9 cellular contexts compared by ENCODE assay signal in the genomic region with DNA sequence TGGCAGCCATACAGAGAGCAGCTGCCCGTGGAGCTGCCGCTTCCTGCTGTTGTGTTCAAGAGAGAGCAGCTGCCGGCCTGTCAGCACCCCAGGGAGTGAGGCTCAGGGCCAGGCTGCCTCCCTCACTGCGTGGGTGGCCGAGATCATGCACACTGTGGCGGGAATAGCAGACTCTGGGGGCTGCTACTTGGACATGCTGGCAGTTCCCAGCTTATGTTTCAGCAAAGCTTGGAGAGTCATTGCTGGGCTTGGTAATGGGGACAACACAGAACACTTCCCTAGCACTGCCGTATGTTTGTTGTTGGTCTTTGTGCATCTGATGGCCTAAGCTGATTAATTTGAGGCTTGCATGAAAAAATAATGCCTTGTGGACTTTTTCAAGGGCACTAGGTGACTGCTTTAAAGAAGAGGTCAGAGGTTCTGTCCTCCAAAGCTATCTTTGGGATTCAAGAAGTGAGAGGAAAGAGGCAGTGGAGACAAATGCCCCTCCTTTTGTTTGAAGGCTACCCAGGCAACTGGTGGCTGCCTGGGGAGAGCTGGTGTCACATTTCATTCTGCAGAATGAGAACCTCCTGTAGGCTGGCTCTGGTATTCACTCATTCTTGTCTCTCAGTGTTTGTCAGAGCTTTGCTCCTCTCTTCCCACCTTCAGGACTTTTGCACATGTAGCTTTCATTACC. TPM values are rescaled to one million over a fixed set of nuclear protein-coding genes. Genes with fewer than 3 reads are reported as not detected.
A peak's percentile ranks its signal among the peaks of the same experiment; 100 is the strongest.
DNase-seq lines count a peak whose midpoint lies in the region; ATAC-seq and TF ChIP-seq lines count a peak whose summit lies in the region.
"Had no signal": no experiment of that assay in that cellular context is flagged by ENCODE, and none has a peak within 500 bp of the region (broad histone marks: within the 10 kb centered on the region; RNA-seq: fewer than 3 reads in every experiment).

No MANE protein-coding gene starts in this region.

- POLR2A ChIA-PET in PC-3 (lab: Charles Lee; ENCODE audit: unreplicated experiment) = no interaction called here

- H3K9me3 Mint-ChIP-seq in stimulated activated memory B cell treated with anti-CD40 and anti-IgM and Interleukin-4, amounts not matched to agents 10 μg/mL and 1 μg/mL and 100 μg/mL, for 72 hours = no peaks in the 10 kb centered on the region
- H3K9me3 Mint-ChIP-seq: naive B cell had no signal

- H3K4me2 ChIP-seq in PC-3 (ENCODE audit: low read length) (no peak overlapping the region), osteoblast (ENCODE audit: insufficient read depth, low read length) (peak overlapping the region; percentile 76)

- no peak overlapping the region for H3K4me3 Mint-ChIP-seq in stimulated activated memory B cell treated with anti-CD40 and anti-IgM and Interleukin-4, amounts not matched to agents 10 μg/mL and 1 μg/mL and 100 μg/mL, for 72 hours
- H3K4me3 Mint-ChIP-seq: naive B cell had no signal

- no peaks in the 10 kb centered on the region for H3K27me3 Mint-ChIP-seq in stimulated activated memory B cell treated with anti-CD40 and anti-IgM and Interleukin-4, amounts not matched to agents 10 μg/mL and 1 μg/mL and 100 μg/mL, for 72 hours

- no peaks in the 10 kb centered on the region for H3K9me3 ChIP-seq in HUES48 (ENCODE audit: control insufficient read depth, insufficient read depth, low read length)
- no peaks in the 10 kb centered on the region for H3K9me3 ChIP-seq in PC-3 (ENCODE audit: low read length)
- H3K9me3 ChIP-seq in osteoblast (ENCODE audit: low read depth, low read length) = no peaks in the 10 kb centered on the region

- TF ChIP-seq CTCF in PC-3 (conservative IDR thresholded peaks at IDR 0.05; ENCODE audit: low read depth, low read length) = no peak
- TF ChIP-seq CTCF in osteoblast (IDR thresholded peaks at IDR 0.05; ENCODE audit: extremely low read depth, low read depth, low read length) = peak; percentile 18

- CTCF ChIA-PET in PC-3 (lab: Charles Lee) = no interaction called here

- H3K79me2 ChIP-seq in PC-3 (ENCODE audit: low read length) (no peaks in the 10 kb centered on the region), osteoblast (ENCODE audit: insufficient read depth, low read length) (no peaks in the 10 kb centered on the region)

- H3K9ac ChIP-seq in HUES48 (ENCODE audit: low read depth, low read length) = no peak overlapping the region
- H3K9ac ChIP-seq in PC-3 (ENCODE audit: low read length) = no peak overlapping the region

- no peaks in the 10 kb centered on the region for H3K4me1 Mint-ChIP-seq in stimulated activated memory B cell treated with anti-CD40 and anti-IgM and Interleukin-4, amounts not matched to agents 10 μg/mL and 1 μg/mL and 100 μg/mL, for 72 hours
- H3K4me1 Mint-ChIP-seq: naive B cell had no signal

- H3K36me3 ChIP-seq in HUES48 (ENCODE audit: control insufficient read depth, insufficient read depth, low read length) (no peaks in the 10 kb centered on the region), PC-3 (ENCODE audit: low read depth, low read length) (no peaks in the 10 kb centered on the region), osteoblast (ENCODE audit: insufficient read depth, low read length) (no peaks in the 10 kb centered on the region)

- ATAC-seq in PC-3 (peak; percentile 78), HG02571 (IDR thresholded peaks at IDR 0.05; ENCODE audit: unreplicated experiment) (no peak), HG03571 (IDR thresholded peaks at IDR 0.05; ENCODE audit: unreplicated experiment) (no peak)
- no peak for ATAC-seq in stimulated activated memory B cell treated with anti-CD40 and anti-IgM and Interleukin-4, amounts not matched to agents 10 μg/mL and 1 μg/mL and 100 μg/mL, for 72 hours

- no peaks in the 10 kb centered on the region for H3K36me3 Mint-ChIP-seq in stimulated activated memory B cell treated with anti-CD40 and anti-IgM and Interleukin-4, amounts not matched to agents 10 μg/mL and 1 μg/mL and 100 μg/mL, for 72 hours
- H3K36me3 Mint-ChIP-seq: naive B cell had no signal

- DNase-seq in PC-3 = peak; percentile 34
- peak; percentile 54 for DNase-seq in fibroblast of gingiva (ENCODE audit: low read depth)
- peak; percentile 90 for DNase-seq in osteoblast (ENCODE audit: insufficient read length, low spot score, missing footprints)
- DNase-seq in RKO (ENCODE audit: low spot score) = no peak
- DNase-seq: naive B cell had no signal

- no TSS peak for BruUV-seq in PC-3 (replicated peaks; lab: Mats Ljungman, UMichigan)

- intact Hi-C loops in PC-3 (cut with micrococcal nuclease) = no loop called here

- H3K4me3 ChIP-seq in HUES48 (ENCODE audit: low read depth, low read length) (peak overlapping the region; percentile 36), PC-3 (ENCODE audit: low read length) (no peak overlapping the region), osteoblast (ENCODE audit: insufficient read depth, low read length) (peak overlapping the region; percentile 53)

- no peaks in the 10 kb centered on the region for H3F3A ChIP-seq in PC-3 (ENCODE audit: low read length, unreplicated experiment)

- H4K20me1 ChIP-seq in PC-3 (ENCODE audit: low read length) (no peaks in the 10 kb centered on the region), osteoblast (ENCODE audit: insufficient read depth, low read length) (no peaks in the 10 kb centered on the region)

- peak overlapping the region; percentile 87 for H3K27ac ChIP-seq in HUES48 (ENCODE audit: low read depth, low read length)
- H3K27ac ChIP-seq in PC-3 (ENCODE audit: low read length) = no peak overlapping the region
- peak overlapping the region; percentile 41 for H3K27ac ChIP-seq in osteoblast (ENCODE audit: low read depth, low read length)

- H3K27ac Mint-ChIP-seq in stimulated activated memory B cell treated with anti-CD40 and anti-IgM and Interleukin-4, amounts not matched to agents 10 μg/mL and 1 μg/mL and 100 μg/mL, for 72 hours = no peak overlapping the region
- H3K27ac Mint-ChIP-seq: naive B cell had no signal

- H3K9me2 ChIP-seq in PC-3 (replicated peaks; ENCODE audit: low read length) = no peaks in the 10 kb centered on the region

- no peaks in the 10 kb centered on the region for H3K27me3 ChIP-seq in HUES48 (ENCODE audit: control insufficient read depth, insufficient read depth, low read length)
- peaks cover 18% of the 10 kb centered on the region for H3K27me3 ChIP-seq in PC-3 (ENCODE audit: low read length)
- no peaks in the 10 kb centered on the region for H3K27me3 ChIP-seq in osteoblast (ENCODE audit: insufficient read depth, low read length)

- H2AFZ ChIP-seq in PC-3 (ENCODE audit: low read length) = no peak overlapping the region
- H2AFZ ChIP-seq in osteoblast (ENCODE audit: low read length) = peak overlapping the region; percentile 65

- H3K4me1 ChIP-seq in HUES48 (ENCODE audit: control insufficient read depth, insufficient read depth, low read length) (peaks cover 22% of the 10 kb centered on the region), PC-3 (ENCODE audit: insufficient read depth, low read length) (no peaks in the 10 kb centered on the region), osteoblast (ENCODE audit: insufficient read depth, low read length) (peaks cover 15% of the 10 kb centered on the region)

RNA-seq across cellular contexts. Expression of a gene that starts 18.8 kb away (rescaled TPM):
- 0.07 and 0.12 TPM in 2 replicates for total RNA-seq in PC-3 (2014; rRNA removed)
- total RNA-seq in osteoblast = 4.1 and 5.1 TPM in 2 replicates
